ENCODE assay signal across 8 cellular contexts in the genomic region with DNA sequence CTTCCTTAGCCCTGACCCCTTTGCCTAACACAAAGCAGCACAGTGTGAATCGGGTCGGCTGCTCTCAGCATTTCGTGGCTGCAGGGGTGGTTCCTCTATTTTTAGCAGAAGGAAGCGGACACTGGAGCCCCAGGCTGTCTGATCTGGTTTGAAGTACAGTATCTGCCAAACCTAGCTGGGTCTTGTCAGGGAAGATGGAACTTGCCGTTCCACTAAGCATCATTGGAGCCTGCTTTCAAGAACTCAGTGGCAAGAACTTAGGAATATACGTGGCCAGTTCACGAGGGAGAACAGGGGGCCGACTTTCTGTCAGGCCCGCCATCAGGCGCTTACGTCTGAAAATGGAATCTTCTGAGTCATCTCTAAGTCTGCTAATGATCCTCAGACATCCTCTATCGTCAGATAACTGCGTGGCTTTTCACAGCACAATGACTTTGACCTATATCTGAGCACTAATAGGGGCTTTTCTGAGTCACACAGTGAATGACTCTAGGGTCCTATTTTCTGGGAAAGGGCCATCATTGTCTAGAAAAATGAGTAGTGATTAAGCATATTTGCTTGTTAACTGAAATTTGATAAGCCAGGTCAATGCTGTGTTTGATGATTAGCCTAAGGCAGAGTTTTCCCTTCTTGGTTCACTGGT. TPM values are rescaled to one million over a fixed set of nuclear protein-coding genes. Genes with fewer than 3 reads are reported as not detected.
DNase-seq lines count a peak whose midpoint lies in the region; ATAC-seq, FAIRE-seq and TF ChIP-seq lines count a peak whose summit lies in the region.

No MANE protein-coding gene starts in this region.

- TF ChIP-seq CTCF in Peyer's patch (IDR thresholded peaks at IDR 0.05) (no peak), D721Med (IDR thresholded peaks at IDR 0.05; ENCODE audit: insufficient read depth, missing control alignments) (no peak)

- H3K4me1 ChIP-seq in Peyer's patch, result peaks cover 0 to 11% (median 5%) of the 10 kb centered on the region in 4 donors
- peaks cover 12 to 18% (median 16%) of the 10 kb centered on the region in 3 donors for H3K4me1 ChIP-seq in skeletal muscle tissue (ENCODE audit: control insufficient read depth in 3 of 3, insufficient read depth in 3 of 3, low read length in 3 of 3)

- ATAC-seq in HG02759 (IDR thresholded peaks at IDR 0.05; ENCODE audit: unreplicated experiment) (peak; percentile 69), Right ventricle myocardium inferior (peak; percentile 89)

- no peaks in the 10 kb centered on the region for H3K9me3 ChIP-seq in Peyer's patch
- H3K9me3 ChIP-seq in skeletal muscle tissue (ENCODE audit: control insufficient read depth in 3 of 3, low read length in 3 of 3), result no peaks in the 10 kb centered on the region

- FAIRE-seq in D721Med (lab: Jason Lieb, UNC), result no peak

- TF ChIP-seq POLR2A in Peyer's patch (IDR thresholded peaks at IDR 0.05), result no peak

- peak overlapping the region in 1 of 4 donors; percentile 22 for H3K4me3 ChIP-seq in Peyer's patch
- no peak overlapping the region for H3K4me3 ChIP-seq in skeletal muscle tissue (ENCODE audit: low read length in 3 of 3)

- no peaks in the 10 kb centered on the region for H3K27me3 ChIP-seq in Peyer's patch
- no peaks in the 10 kb centered on the region for H3K27me3 ChIP-seq in skeletal muscle tissue (ENCODE audit: control insufficient read depth in 3 of 3, insufficient read depth in 3 of 3, low read length in 3 of 3)

- peak; percentile 49 for DNase-seq in GF-D8 (lab: John Stamatoyannopoulos, UW)
- peak; percentile 43 to 82 (median 77) for DNase-seq in Peyer's patch
- DNase-seq in activated T-helper 9 cell treated with anti-CD3 and anti-CD28 coated beads, Interleukin-2, amount 50 U/mL, for 16 hours (ENCODE audit: low read depth), result peak; percentile 29
- peak; percentile 85 for DNase-seq in Right ventricle myocardium inferior (ENCODE audit: missing footprints)
- DNase-seq in NCI-H1105 treated with DMSO at 0.1 percent for 48 hours (lab: John Stamatoyannopoulos, UW), result no peak
- DNase-seq in D721Med (ENCODE audit: insufficient read length, low spot score), result no peak

- H3K36me3 ChIP-seq in Peyer's patch (peaks cover 0 to 32% (median 0%) of the 10 kb centered on the region in 3 donors), skeletal muscle tissue (ENCODE audit: control insufficient read depth in 3 of 3, insufficient read depth in 3 of 3, low read length in 3 of 3) (peaks cover 22 to 39% (median 28%) of the 10 kb centered on the region in 3 donors)

- intact Hi-C loops in Right ventricle myocardium inferior (cut with DNase I), result no loop called here

- peak overlapping the region; percentile 12 to 26 (median 21) for H3K9ac ChIP-seq in skeletal muscle tissue (ENCODE audit: low read depth in 1 of 3, low read length in 3 of 3)

- H3K27ac ChIP-seq in Peyer's patch (peak overlapping the region; percentile 54 to 68 (median 64)), skeletal muscle tissue (ENCODE audit: low read depth, low read length) (peak overlapping the region; percentile 77)

RNA-seq across cellular contexts. Expression of gene NCS1, which starts 43.3 kb away (rescaled TPM):
- total RNA-seq in Peyer's patch, result 1 to 10 TPM in 3 of 4 donors, under 1 TPM in 1; 0.70 to 6.6 (median 4.1) TPM
- total RNA-seq in Right ventricle myocardium inferior, result 5.0 TPM
- total RNA-seq in skeletal muscle tissue, result 19.3 TPM

Comparison
In these comparisons a context has a peak if more than half of its experiments do, and no peak if none do; other contexts are left out.
1. DNase-seq: peak in GF-D8 (single experiment), Peyer's patch (3 of 3), activated T-helper 9 cell treated with anti-CD3 and anti-CD28 coated beads, Interleukin-2, amount 50 U/mL, for 16 hours (single experiment) and Right ventricle myocardium inferior (single experiment); none in NCI-H1105 treated with DMSO at 0.1 percent for 48 hours (single experiment) and D721Med (single experiment).